ENCODE assay signal across 26 cellular contexts in genomic region chr3:97680210-97680609, GRCh38.
"Had no signal": no experiment of that assay in that cellular context is flagged by ENCODE, and none has a peak within 500 bp of the region (broad histone marks: within the 10 kb centered on the region; RNA-seq: fewer than 3 reads in every experiment).

No MANE protein-coding gene starts in this region.

- H3K27me3 ChIP-seq: brain microvascular endothelial cell had no signal

- H3K27ac ChIP-seq: brain microvascular endothelial cell, PC-9 had no signal

- DNase-seq: activated B cell treated with CpG ODN at 0.5 μM for 24 hours; activated CD4-positive, alpha-beta T cell treated with anti-CD3 and anti-CD28 coated beads for 1 hour; activated CD4-positive, alpha-beta T cell treated with anti-CD3 and anti-CD28 coated beads, Interleukin-2, amount 10 ng/mL, durations not matched to agents 24 days and 14 days; activated CD4-positive, alpha-beta T cell treated with anti-CD3 and anti-CD28 coated beads, Interleukin-2, amount 50 U/mL, for 48 hours; activated CD8-positive, alpha-beta memory T cell treated with anti-CD3 and anti-CD28 coated beads, Interleukin-2, amount 10 ng/mL, durations not matched to agents 7 days and 5 days; activated gamma-delta T cell; activated naive CD4-positive, alpha-beta T cell treated with anti-CD3 and anti-CD28 coated beads for 36 hours; activated T-cell treated with anti-CD3 and anti-CD28 coated beads, Interleukin-2, amount 50 U/mL, for 4 hours; amygdala; brain microvascular endothelial cell; caudate nucleus; IMR-90; Kasumi-1; KBM-7; NCI-H1417; NCI-H2081; NCI-H2171; NCI-H2227 treated with DMSO at 0.1 percent for 48 hours; NCI-H446 treated with DMSO at 0.1 percent for 48 hours; NCI-H524 treated with DMSO at 0.1 percent for 48 hours; NCI-H774; PC-9; SIG-M5; T-cell; T-helper 2 cell; T1000 had no signal

- ATAC-seq: activated CD8-positive, alpha-beta memory T cell treated with anti-CD3 and anti-CD28 coated beads, Interleukin-2, amount 10 ng/mL, durations not matched to agents 7 days and 5 days; activated T-cell treated with anti-CD3 and anti-CD28 coated beads, Interleukin-2, amount 50 U/mL, for 4 hours; T-cell had no signal
